ENCODE assay signal across 1 cellular context in the genomic region with DNA sequence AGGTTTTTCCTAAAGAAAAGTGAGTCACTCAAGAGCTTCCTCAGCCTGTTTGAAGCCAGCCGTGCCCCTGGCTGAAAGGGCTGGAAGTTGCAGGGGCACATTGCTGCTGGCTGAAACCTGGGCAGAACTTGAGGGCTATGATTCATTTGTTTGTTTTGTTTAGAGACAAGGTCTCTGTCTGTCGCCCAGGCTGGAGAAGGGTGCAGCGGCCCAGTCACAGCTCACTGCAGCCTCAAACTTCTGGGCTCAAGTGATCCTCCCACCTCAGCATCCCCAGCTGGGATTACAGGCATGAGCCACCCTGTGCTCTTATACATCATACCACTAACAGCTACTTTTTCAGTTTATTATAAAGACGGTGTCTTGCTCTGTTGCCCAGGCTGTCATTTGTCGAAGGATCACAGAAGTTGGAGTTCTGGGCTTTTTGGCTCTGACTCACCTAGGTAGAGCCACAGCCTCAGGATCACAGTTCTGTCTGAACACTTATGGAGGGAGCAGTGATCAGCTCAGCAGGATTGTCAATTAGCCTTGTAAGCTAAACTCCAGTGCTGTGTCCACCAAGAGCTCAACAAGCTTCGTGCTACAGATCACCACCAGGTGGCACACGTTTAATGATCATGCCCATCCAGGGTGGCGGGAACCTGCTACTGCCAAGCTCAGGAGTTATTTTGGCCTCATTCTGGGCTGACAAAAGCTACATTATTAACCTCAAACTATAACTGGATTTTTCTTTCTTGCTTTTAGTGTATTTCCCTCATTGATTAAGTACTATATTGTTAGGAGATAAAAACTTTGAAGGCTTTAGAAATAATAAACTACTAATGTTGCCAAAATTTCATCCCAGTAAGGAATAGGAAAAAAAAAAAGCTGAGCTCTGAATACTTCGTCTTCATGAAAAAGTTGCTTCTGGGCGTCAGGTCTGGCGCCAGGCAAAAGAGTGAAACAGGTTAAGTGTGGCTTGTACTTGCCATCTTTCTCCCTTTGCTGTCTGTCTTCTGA.
TF ChIP-seq lines count a peak whose summit lies in the region.

No MANE protein-coding gene starts in this region.

TF ChIP-seq in GM23338, 12 proteins besides CTCF, POLR2A, EP300 and RAD21 (continued from another document):
- TF ChIP-seq, protein P1, sequence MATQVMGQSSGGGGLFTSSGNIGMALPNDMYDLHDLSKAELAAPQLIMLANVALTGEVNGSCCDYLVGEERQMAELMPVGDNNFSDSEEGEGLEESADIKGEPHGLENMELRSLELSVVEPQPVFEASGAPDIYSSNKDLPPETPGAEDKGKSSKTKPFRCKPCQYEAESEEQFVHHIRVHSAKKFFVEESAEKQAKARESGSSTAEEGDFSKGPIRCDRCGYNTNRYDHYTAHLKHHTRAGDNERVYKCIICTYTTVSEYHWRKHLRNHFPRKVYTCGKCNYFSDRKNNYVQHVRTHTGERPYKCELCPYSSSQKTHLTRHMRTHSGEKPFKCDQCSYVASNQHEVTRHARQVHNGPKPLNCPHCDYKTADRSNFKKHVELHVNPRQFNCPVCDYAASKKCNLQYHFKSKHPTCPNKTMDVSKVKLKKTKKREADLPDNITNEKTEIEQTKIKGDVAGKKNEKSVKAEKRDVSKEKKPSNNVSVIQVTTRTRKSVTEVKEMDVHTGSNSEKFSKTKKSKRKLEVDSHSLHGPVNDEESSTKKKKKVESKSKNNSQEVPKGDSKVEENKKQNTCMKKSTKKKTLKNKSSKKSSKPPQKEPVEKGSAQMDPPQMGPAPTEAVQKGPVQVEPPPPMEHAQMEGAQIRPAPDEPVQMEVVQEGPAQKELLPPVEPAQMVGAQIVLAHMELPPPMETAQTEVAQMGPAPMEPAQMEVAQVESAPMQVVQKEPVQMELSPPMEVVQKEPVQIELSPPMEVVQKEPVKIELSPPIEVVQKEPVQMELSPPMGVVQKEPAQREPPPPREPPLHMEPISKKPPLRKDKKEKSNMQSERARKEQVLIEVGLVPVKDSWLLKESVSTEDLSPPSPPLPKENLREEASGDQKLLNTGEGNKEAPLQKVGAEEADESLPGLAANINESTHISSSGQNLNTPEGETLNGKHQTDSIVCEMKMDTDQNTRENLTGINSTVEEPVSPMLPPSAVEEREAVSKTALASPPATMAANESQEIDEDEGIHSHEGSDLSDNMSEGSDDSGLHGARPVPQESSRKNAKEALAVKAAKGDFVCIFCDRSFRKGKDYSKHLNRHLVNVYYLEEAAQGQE (IDR thresholded peaks at IDR 0.05; ENCODE audit: unreplicated experiment) = no peak
